ENCODE assay signal across 8 cellular contexts in the genomic region with DNA sequence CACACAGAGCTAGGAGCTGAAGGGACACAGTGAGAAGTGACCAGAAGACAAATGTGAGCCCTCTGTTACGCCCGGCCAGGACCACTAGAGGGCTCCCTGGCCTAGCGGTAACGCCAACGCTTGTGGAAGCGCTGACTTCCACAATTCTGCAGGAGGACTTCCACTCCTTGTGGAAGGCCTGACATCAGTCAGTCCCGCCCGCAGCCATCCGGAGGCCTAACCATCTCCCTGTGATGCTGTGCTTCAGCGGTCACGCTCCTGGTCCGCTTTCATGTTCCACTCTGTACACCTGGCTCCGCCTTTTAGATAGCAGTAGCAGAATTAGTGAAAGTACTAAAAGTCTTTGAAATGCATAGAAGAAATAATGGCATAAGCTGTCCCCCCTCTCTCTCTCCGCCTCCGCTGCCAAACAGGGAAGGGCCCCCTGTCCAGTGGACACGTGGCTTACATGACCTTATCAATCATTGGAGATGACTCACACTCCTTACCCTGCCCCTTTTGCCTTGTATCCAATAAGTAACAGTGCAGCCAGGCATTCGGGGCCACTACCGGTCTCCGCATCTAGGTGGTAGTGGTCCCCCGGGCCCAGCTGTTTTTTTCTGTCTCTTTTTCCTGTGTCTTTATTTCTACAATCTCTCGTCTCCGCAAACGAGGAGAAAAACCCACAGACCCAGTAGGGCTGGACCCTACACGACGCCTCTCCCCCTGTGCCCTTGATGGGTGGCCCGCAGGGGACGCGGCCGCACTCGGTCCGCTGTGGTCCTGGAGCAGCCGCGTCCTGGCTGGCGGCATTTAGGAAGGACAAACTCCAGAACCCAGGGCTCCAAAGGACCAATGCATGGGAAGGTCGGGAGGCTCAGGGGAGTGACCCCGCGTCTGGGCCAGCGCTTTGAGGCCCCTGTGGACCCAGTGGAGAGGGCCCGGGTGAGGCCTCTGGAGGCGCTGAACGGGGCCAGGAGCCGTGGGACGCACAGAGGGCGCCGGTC. TPM values are rescaled to one million over a fixed set of nuclear protein-coding genes. Genes with fewer than 3 reads are reported as not detected.
DNase-seq lines count a peak whose midpoint lies in the region; ATAC-seq and TF ChIP-seq lines count a peak whose summit lies in the region.

No MANE protein-coding gene starts in this region.

- H3K36me3 ChIP-seq in suprapubic skin = no peaks in the 10 kb centered on the region

- H3K9me3 ChIP-seq in suprapubic skin = peaks cover 4% of the 10 kb centered on the region

- H3K4me1 ChIP-seq in suprapubic skin = peaks cover 13% of the 10 kb centered on the region

- no peak for TF ChIP-seq POLR2A in suprapubic skin (IDR thresholded peaks at IDR 0.05)

- DNase-seq in DMS 273 treated with DMSO at 0.1 percent for 48 hours (lab: John Stamatoyannopoulos, UW) (peak; percentile 33), KG1 (lab: John Stamatoyannopoulos, UW) (peak; percentile 45), RPMI7951 (ENCODE audit: low read depth) (peak; percentile 85), fibroblast of villous mesenchyme (ENCODE audit: low read depth) (peak; percentile 84), neural crest cell (ENCODE audit: low read depth, low spot score) (peak; percentile 84), suprapubic skin (ENCODE audit: low spot score in 2 of 2) (peak; percentile 85 to 89)
- DNase-seq in activated T-helper 9 cell treated with anti-CD3 and anti-CD28 coated beads, Interleukin-2, amount 50 U/mL, for 16 hours (ENCODE audit: low read depth) = peak; percentile 37

- H3K27me3 ChIP-seq in suprapubic skin = peaks cover 7% of the 10 kb centered on the region

- TF ChIP-seq CTCF in fibroblast of villous mesenchyme (IDR thresholded peaks at IDR 0.05; ENCODE audit: insufficient read depth, low read depth, low read length) (peak; percentile 92), neural crest cell (conservative IDR thresholded peaks at IDR 0.05) (peak; percentile 93), suprapubic skin (IDR thresholded peaks at IDR 0.05) (peak; percentile 62 to 94)

- WGBS in suprapubic skin = 42% methylated on average over 36 of the region's 45 CpGs

- H3K36me3 Mint-ChIP-seq in neural crest cell (ENCODE audit: low read depth) = peaks cover 2% of the 10 kb centered on the region

- H3K9me3 Mint-ChIP-seq in neural crest cell = no peaks in the 10 kb centered on the region

- TF ChIP-seq EP300 in suprapubic skin (IDR thresholded peaks at IDR 0.05) = no peak

- ATAC-seq in GM21576 (IDR thresholded peaks at IDR 0.05; ENCODE audit: unreplicated experiment) = peak; percentile 13

- H3K27ac Mint-ChIP-seq in neural crest cell (ENCODE audit: unreplicated experiment) = peak overlapping the region; percentile 73

- peaks cover 13% of the 10 kb centered on the region for H3K4me1 Mint-ChIP-seq in neural crest cell

- no peak overlapping the region for H3K27ac ChIP-seq in suprapubic skin

- H3K4me3 ChIP-seq in fibroblast of villous mesenchyme (ENCODE audit: low read depth, low read length) = no peak overlapping the region
- H3K4me3 ChIP-seq in suprapubic skin = peak overlapping the region; percentile 19

- peaks cover 9% of the 10 kb centered on the region for H3K27me3 Mint-ChIP-seq in neural crest cell (ENCODE audit: low read depth)

- H3K4me3 Mint-ChIP-seq in neural crest cell = peak overlapping the region; percentile 80

RNA-seq across cellular contexts. Expression of a gene that starts 27.0 kb away (rescaled TPM):
- total RNA-seq in RPMI7951 (2014; rRNA removed; shearing (Covaris generic)) = 1,815 and 2,401 TPM in 2 replicates
- total RNA-seq in fibroblast of villous mesenchyme (409 and 739 TPM in 2 replicates), neural crest cell (1,918 and 2,125 TPM in 2 replicates), suprapubic skin (1,000 to 10,000 TPM; 1,159 to 2,367 (median 1,696) TPM)

Comparison
In these comparisons a context has a peak if more than half of its experiments do, and no peak if none do; other contexts are left out.
1. DNase-seq: peak in every context shown above with its lines; median percentile 87 in suprapubic skin; 85 in RPMI7951; 84 in fibroblast of villous mesenchyme; 84 in neural crest cell; 45 in KG1; 37 in activated T-helper 9 cell treated with anti-CD3 and anti-CD28 coated beads, Interleukin-2, amount 50 U/mL, for 16 hours; 33 in DMS 273 treated with DMSO at 0.1 percent for 48 hours.